Comparison of ENCODE assay signal across 14 cellular contexts in genomic region chr14:88023658-88024187, GRCh38. TPM values are rescaled to one million over a fixed set of nuclear protein-coding genes. Genes with fewer than 3 reads are reported as not detected.
DNase-seq lines count a peak whose midpoint lies in the region; ATAC-seq, FAIRE-seq and TF ChIP-seq lines count a peak whose summit lies in the region.
"Had no signal": no experiment of that assay in that cellular context is flagged by ENCODE, and none has a peak within 500 bp of the region (broad histone marks: within the 10 kb centered on the region; RNA-seq: fewer than 3 reads in every experiment).

No MANE protein-coding gene starts in this region.

- TF ChIP-seq CTCF in K562 (IDR thresholded peaks at IDR 0.05 in 2 of 3, conservative IDR thresholded peaks at IDR 0.05 in 1 of 3; ENCODE audit: insufficient read depth in 2 of 3, low read depth in 1 of 3, low read length in 3 of 3) (no peak), progenitor cell of endocrine pancreas (IDR thresholded peaks at IDR 0.05; ENCODE audit: unreplicated experiment) (no peak)

- H3K27me3 Mint-ChIP-seq in T-helper 1 cell treated with Interleukin-12 subunit alpha and Interleukin-12 subunit beta and Interleukin-4 antibody, amounts not matched to agents 30 μg/mL and 1 μg/mL, for 36 hours (ENCODE audit: low read depth), result no peaks in the 10 kb centered on the region
- H3K27me3 Mint-ChIP-seq in progenitor cell of endocrine pancreas, result no peaks in the 10 kb centered on the region

- H3K36me3 ChIP-seq in K562 (ENCODE audit: control insufficient read depth, insufficient read depth, low read length), result no peaks in the 10 kb centered on the region
- H3K36me3 ChIP-seq: ascending aorta had no signal

- peaks cover 20% of the 10 kb centered on the region for H3K36me3 Mint-ChIP-seq in T-helper 1 cell treated with Interleukin-12 subunit alpha and Interleukin-12 subunit beta and Interleukin-4 antibody, amounts not matched to agents 30 μg/mL and 1 μg/mL, for 36 hours (ENCODE audit: low read depth)
- H3K36me3 Mint-ChIP-seq in progenitor cell of endocrine pancreas (ENCODE audit: insufficient read depth), result no peaks in the 10 kb centered on the region

- intact Hi-C loops in K562 (cut with micrococcal nuclease), result loop anchor here (2.0 to 5.0 kb wide), 2 partner anchors 31 to 539 kb away; partner anchors contain the start of genes GALC and ZC3H14

- peak; percentile 63 for ATAC-seq in K562

- H3K9me1 ChIP-seq in K562 (ENCODE audit: control insufficient read depth, insufficient read depth, low read length), result peaks cover 2% of the 10 kb centered on the region

- no peak overlapping the region for H3K4me3 Mint-ChIP-seq in T-helper 1 cell treated with Interleukin-12 subunit alpha and Interleukin-12 subunit beta and Interleukin-4 antibody, amounts not matched to agents 30 μg/mL and 1 μg/mL, for 36 hours
- H3K4me3 Mint-ChIP-seq in progenitor cell of endocrine pancreas (ENCODE audit: low read depth), result no peak overlapping the region
- H3K4me3 Mint-ChIP-seq: neural crest cell had no signal

- TF ChIP-seq RAD21 in K562 (CRISPR knock-in tag; conservative IDR thresholded peaks at IDR 0.05 in 1 of 2, IDR thresholded peaks at IDR 0.05 in 1 of 2), result no peak

- DNase-seq in T-helper 1 cell (no peak), KBM-7 (peak; percentile 18), K562 (ENCODE audit: extremely low read depth in 1 of 4, low spot score in 3 of 4) (peak in 2 of 4 experiments; percentile 7 to 21), progenitor cell of endocrine pancreas (ENCODE audit: low spot score, unreplicated experiment) (no peak), ACHN (no peak), Kasumi-1 (lab: John Stamatoyannopoulos, UW) (no peak)
- no peak for DNase-seq in stimulated activated CD4-positive, alpha-beta T cell treated with anti-CD3 and anti-CD28 coated beads, Interleukin-4, amount 100 ng/mL, for 24 hours
- DNase-seq: activated CD4-positive, alpha-beta T cell treated with anti-CD3 and anti-CD28 coated beads for 48 hours; NCI-H226 had no signal

- no peaks in the 10 kb centered on the region for H3K27me3 ChIP-seq in K562 (ENCODE audit: control insufficient read depth in 2 of 2, insufficient read depth in 2 of 2, low read length in 2 of 2)
- H3K27me3 ChIP-seq: ascending aorta had no signal

- no peak overlapping the region for H3K4me3 ChIP-seq in K562
- H3K4me3 ChIP-seq: ascending aorta had no signal

- H3K79me2 ChIP-seq in K562 (ENCODE audit: control insufficient read depth, insufficient read depth, low read length), result no peaks in the 10 kb centered on the region

- peak overlapping the region; percentile 68 for H2AFZ ChIP-seq in K562 (ENCODE audit: low read depth, low read length)

- no peak overlapping the region for H3K9ac ChIP-seq in K562 (ENCODE audit: insufficient read depth in 1 of 2, low read depth in 2 of 2, low read length in 2 of 2)

- in situ Hi-C loops in KBM-7 (cut with MboI; ENCODE audit: low pct_unique_long_range_greater_than_20kb, low sequenced_read_pairs) (no loop called here), K562 (cut with MboI) (no loop called here), ACHN (cut with HindIII; ENCODE audit: low pct_ligation_motif_present, low pct_unique_long_range_greater_than_20kb, low sequenced_read_pairs) (no loop called here)

- peak overlapping the region; percentile 36; the same call in 1 of the 3 replicates for H3K27ac ChIP-seq in K562 (ENCODE audit: extremely low read depth, low read depth, low read length)
- H3K27ac ChIP-seq: ascending aorta had no signal

- CTCF ChIA-PET in K562 (lab: Yijun Ruan, JAX; ENCODE audit: low intra/inter-chr PET ratio), result no interaction called here

- no peaks in the 10 kb centered on the region for H3K9me3 ChIP-seq in K562 (replicated peaks; ENCODE audit: control insufficient read depth, insufficient read depth, low read depth, low read length)
- H3K9me3 ChIP-seq: ascending aorta had no signal

- H3K27ac Mint-ChIP-seq in T-helper 1 cell treated with Interleukin-12 subunit alpha and Interleukin-12 subunit beta and Interleukin-4 antibody, amounts not matched to agents 30 μg/mL and 1 μg/mL, for 36 hours, result peak overlapping the region; percentile 64
- H3K27ac Mint-ChIP-seq in progenitor cell of endocrine pancreas, result peak overlapping the region; percentile 74

- FAIRE-seq in K562 (lab: Jason Lieb, UNC), result peak; percentile 51
- FAIRE-seq: A204.1 had no signal

- H3K4me1 ChIP-seq in K562 (replicated peaks in 1 of 2; ENCODE audit: control insufficient read depth in 2 of 2, insufficient read depth in 2 of 2, low read length in 2 of 2), result peaks cover 0 to 40% of the 10 kb centered on the region in 2 experiments; a peak in 3 of 5 replicates
- H3K4me1 ChIP-seq: ascending aorta had no signal

- POLR2A ChIA-PET in K562 (lab: Yijun Ruan, JAX), result interaction anchor here (0.7 kb wide), 1 partner anchor 9 kb away, joined by 3 read pairs; no protein-coding TSS in a partner anchor

- no peak for TF ChIP-seq POLR2A in K562 (conservative IDR thresholded peaks at IDR 0.05)

- H3K4me2 ChIP-seq in K562 (ENCODE audit: insufficient read depth, low read length), result no peak overlapping the region

- H4K20me1 ChIP-seq in K562 (replicated peaks; ENCODE audit: control insufficient read depth, insufficient read depth, low read length), result no peaks in the 10 kb centered on the region

- peak; percentile 22; the same call in 1 of the 2 replicates for TF ChIP-seq EP300 in K562 (IDR thresholded peaks at IDR 0.05; ENCODE audit: low read length)

- peaks cover 7% of the 10 kb centered on the region for H3K9me3 Mint-ChIP-seq in T-helper 1 cell treated with Interleukin-12 subunit alpha and Interleukin-12 subunit beta and Interleukin-4 antibody, amounts not matched to agents 30 μg/mL and 1 μg/mL, for 36 hours
- peaks cover 4% of the 10 kb centered on the region for H3K9me3 Mint-ChIP-seq in progenitor cell of endocrine pancreas (ENCODE audit: low read depth)

- H3K4me1 Mint-ChIP-seq in T-helper 1 cell treated with Interleukin-12 subunit alpha and Interleukin-12 subunit beta and Interleukin-4 antibody, amounts not matched to agents 30 μg/mL and 1 μg/mL, for 36 hours (ENCODE audit: low read depth), result peaks cover 56% of the 10 kb centered on the region
- H3K4me1 Mint-ChIP-seq in progenitor cell of endocrine pancreas (ENCODE audit: low read depth), result peaks cover 35% of the 10 kb centered on the region

- WGBS in K562 (ENCODE audit: insufficient coverage, low coverage, missing lambda C conversion rate), result 11% methylated on average over 2 of the region's 3 CpGs

- no TSS peak for BruUV-seq in K562 (replicated peaks; lab: Mats Ljungman, UMichigan)

TF ChIP-seq in K562, 482 proteins besides CTCF, POLR2A, EP300 and RAD21 (continues in another document):
- TF ChIP-seq KAT8 (IDR thresholded peaks at IDR 0.05; ENCODE audit: low read depth), result no peak
- TF ChIP-seq ZFX (CRISPR knock-in tag; IDR thresholded peaks at IDR 0.05), result no peak
- TF ChIP-seq ZNF311 (CRISPR knock-in tag; IDR thresholded peaks at IDR 0.05), result no peak
- TF ChIP-seq TAL1 (IDR thresholded peaks at IDR 0.05), result 0 out of 2 replicates have a peak, but pooled peaks have one; percentile 7
- TF ChIP-seq, protein P1, sequence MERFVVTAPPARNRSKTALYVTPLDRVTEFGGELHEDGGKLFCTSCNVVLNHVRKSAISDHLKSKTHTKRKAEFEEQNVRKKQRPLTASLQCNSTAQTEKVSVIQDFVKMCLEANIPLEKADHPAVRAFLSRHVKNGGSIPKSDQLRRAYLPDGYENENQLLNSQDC (CRISPR knock-in tag; IDR thresholded peaks at IDR 0.05), result no peak
- TF ChIP-seq KDM2B (CRISPR knock-in tag; IDR thresholded peaks at IDR 0.05), result no peak
- TF ChIP-seq HIVEP1 (CRISPR knock-in tag; IDR thresholded peaks at IDR 0.05), result no peak
- TF ChIP-seq ZBTB8A (IDR thresholded peaks at IDR 0.05; ENCODE audit: partially characterized antibody), result no peak

RNA-seq across cellular contexts. Expression of gene GPR65, which starts 18.8 kb away (rescaled TPM):
- total RNA-seq in K562 (2011; cell fraction: chromatin; rRNA removed; ENCODE audit: low replicate concordance), result not detected in 2 replicates
- total RNA-seq in K562 (2011; cell fraction: nucleolus; rRNA removed), result not detected in 2 replicates
- not detected in 2 replicates for total RNA-seq in K562 (2011; cell fraction: nucleoplasm; rRNA removed)
- total RNA-seq in K562 (2014; rRNA removed) (0.04 TPM in 1 of 2 replicates, not detected in the other), K562 (2014; rRNA removed; fragmentation: Illumina TruSeq; extraction: Trizol) (0.03 TPM in 1 of 2 replicates, not detected in the other), K562 (2015; rRNA removed; fragmentation: Illumina TruSeq; extraction: Trizol) (0.11 and 0.26 TPM in 2 replicates), K562 (2021) (0.04 TPM in 2 replicates), progenitor cell of endocrine pancreas (not detected in 2 replicates)
- polyA plus RNA-seq in K562 (2011; rRNA removed) (not detected in 2 replicates), K562 (2014; fragmentation: Illumina TruSeq; extraction: Trizol) (not detected in 2 replicates), K562 (2014; fragmentation: Nextera tagmentation; extraction: Ambion mirVana) (under 1 TPM in 1 of 2 experiments, not detected in 1; 0.03 TPM), K562 (2014; rRNA removed) (not detected in 2 replicates)
- not detected in 2 replicates for polyA plus RNA-seq in K562 (2011; cell fraction: cytosol; rRNA removed)
- polyA plus RNA-seq in K562 (2011; cell fraction: nucleus; rRNA removed), result not detected in 2 replicates
- 0.05 and 0.14 TPM in 2 replicates for polyA plus RNA-seq in K562 (2012)
- not detected in 2 replicates for polyA minus RNA-seq in K562 (2011; rRNA and poly(A)+ RNA removed)
- polyA minus RNA-seq in K562 (2011; cell fraction: cytosol; rRNA and poly(A)+ RNA removed), result not detected in 2 replicates
- polyA minus RNA-seq in K562 (2011; cell fraction: nucleus; rRNA and poly(A)+ RNA removed), result not detected in 2 replicates
- total RNA-seq: epithelial cell of proximal tubule, neural crest cell had no signal

RNA-seq across cellular contexts. Expression of gene GALC, which starts 30.7 kb away (rescaled TPM):
- 11.5 and 32.3 TPM in 2 replicates for total RNA-seq in K562 (2011; cell fraction: chromatin; rRNA removed; ENCODE audit: low replicate concordance)
- 9.7 and 12.8 TPM in 2 replicates for total RNA-seq in K562 (2011; cell fraction: nucleolus; rRNA removed)
- 19.5 and 23.9 TPM in 2 replicates for total RNA-seq in K562 (2011; cell fraction: nucleoplasm; rRNA removed)
- total RNA-seq in K562 (2014; rRNA removed), result 6.9 and 12.4 TPM in 2 replicates
- 9.2 and 9.4 TPM in 2 replicates for total RNA-seq in K562 (2014; rRNA removed; fragmentation: Illumina TruSeq; extraction: Trizol)
- total RNA-seq in K562 (2015; rRNA removed; fragmentation: Illumina TruSeq; extraction: Trizol), result 14.6 and 15.0 TPM in 2 replicates
- total RNA-seq in K562 (2021), result 6.8 and 7.3 TPM in 2 replicates
- polyA plus RNA-seq in K562 (2011; rRNA removed), result 14.0 and 15.1 TPM in 2 replicates
- 4.3 and 9.1 TPM in 2 replicates for polyA plus RNA-seq in K562 (2011; cell fraction: cytosol; rRNA removed)
- polyA plus RNA-seq in K562 (2011; cell fraction: nucleus; rRNA removed), result 10.0 and 14.7 TPM in 2 replicates
- polyA plus RNA-seq in K562 (2012), result 10.4 and 20.1 TPM in 2 replicates
- polyA plus RNA-seq in K562 (2014; fragmentation: Illumina TruSeq; extraction: Trizol), result 7.8 and 7.9 TPM in 2 replicates
- polyA plus RNA-seq in K562 (2014; fragmentation: Nextera tagmentation; extraction: Ambion mirVana), result 1 to 10 TPM; 1.6 to 2.9 TPM
- 6.5 and 7.6 TPM in 2 replicates for polyA plus RNA-seq in K562 (2014; rRNA removed)
- 17.3 and 21.2 TPM in 2 replicates for polyA minus RNA-seq in K562 (2011; rRNA and poly(A)+ RNA removed)
- 8.4 and 10.6 TPM in 2 replicates for polyA minus RNA-seq in K562 (2011; cell fraction: cytosol; rRNA and poly(A)+ RNA removed)
- 12.8 and 14.8 TPM in 2 replicates for polyA minus RNA-seq in K562 (2011; cell fraction: nucleus; rRNA and poly(A)+ RNA removed)
- 43.0 and 44.0 TPM in 2 replicates for total RNA-seq in progenitor cell of endocrine pancreas
